In the genomic region with DNA sequence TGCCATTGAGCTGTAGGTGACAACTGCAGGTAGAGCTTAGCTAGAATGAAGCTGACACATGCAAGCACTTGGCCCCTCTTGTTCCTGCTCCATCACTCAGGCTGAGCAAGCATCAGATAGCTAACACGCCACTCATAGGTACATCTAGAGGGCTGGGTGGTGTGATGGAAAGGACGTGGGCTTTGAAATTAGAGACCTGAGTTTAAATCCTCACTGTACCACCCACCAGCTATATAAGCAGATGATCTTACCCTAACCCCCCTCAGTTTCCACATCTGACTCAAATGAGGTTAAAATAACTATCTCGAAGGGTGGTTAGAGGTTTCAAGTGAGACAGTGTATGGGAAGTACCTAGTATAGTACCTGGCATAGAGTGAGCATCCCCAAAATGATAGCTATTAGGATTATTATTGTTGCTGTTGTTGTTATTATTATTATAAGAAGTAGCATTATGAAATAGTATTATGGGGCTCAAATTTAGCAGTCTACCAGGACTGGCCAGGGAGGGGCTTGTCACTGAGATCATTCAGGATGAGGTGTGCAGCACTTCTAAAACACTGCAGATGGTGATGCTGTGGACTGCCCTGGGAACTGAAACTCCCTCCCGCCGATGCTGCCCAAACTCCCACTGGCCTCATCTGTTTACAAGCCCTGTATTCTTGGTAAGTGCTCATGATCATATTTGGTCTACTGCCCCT, we compare ENCODE assay signal across 12 cellular contexts. TPM values are rescaled to one million over a fixed set of nuclear protein-coding genes. Genes with fewer than 3 reads are reported as not detected.
DNase-seq lines count a peak whose midpoint lies in the region; ATAC-seq lines count a peak whose summit lies in the region.
"Had no signal": no experiment of that assay in that cellular context is flagged by ENCODE, and none has a peak within 500 bp of the region (broad histone marks: within the 10 kb centered on the region; RNA-seq: fewer than 3 reads in every experiment).

No MANE protein-coding gene starts in this region.

- no peak overlapping the region for H3K27ac Mint-ChIP-seq in activated naive CD4-positive, alpha-beta T cell treated with anti-CD3 and anti-CD28 coated beads, Interleukin-2, amount 50 U/mL, for 72 hours

- no peaks in the 10 kb centered on the region for H3K9me3 Mint-ChIP-seq in activated naive CD4-positive, alpha-beta T cell treated with anti-CD3 and anti-CD28 coated beads, Interleukin-2, amount 50 U/mL, for 72 hours

- no peak for DNase-seq in activated naive CD4-positive, alpha-beta T cell treated with anti-CD3 and anti-CD28 coated beads, Interleukin-2, amount 50 U/mL, for 72 hours (ENCODE audit: low spot score in 2 of 2)
- no peak for DNase-seq in activated naive CD4-positive, alpha-beta T cell (lab: John Stamatoyannopoulos, UW)
- peak; percentile 4 for DNase-seq in stimulated activated naive CD8-positive, alpha-beta T cell treated with anti-CD3 and anti-CD28 coated beads, Interleukin-15, Interleukin-2, amounts not matched to agents 100 U/mL and 50 U/mL, for 24 hours
- DNase-seq in NCI-H1105 treated with DMSO at 0.1 percent for 48 hours (lab: John Stamatoyannopoulos, UW): no peak
- DNase-seq in middle frontal gyrus (ENCODE audit: extremely low spot score, low spot score): no peak
- no peak for DNase-seq in DMS153 treated with DMSO at 0.1 percent for 48 hours (lab: John Stamatoyannopoulos, UW; ENCODE audit: unreplicated experiment)
- DNase-seq: effector CD8-positive, alpha-beta T cell; NCI-H146 had no signal

- peaks cover 0 to 4% of the 10 kb centered on the region in 2 donors for H3K36me3 Mint-ChIP-seq in activated naive CD4-positive, alpha-beta T cell treated with anti-CD3 and anti-CD28 coated beads, Interleukin-2, amount 50 U/mL, for 72 hours

- ATAC-seq in activated naive CD4-positive, alpha-beta T cell treated with anti-CD3 and anti-CD28 coated beads, Interleukin-2, amount 50 U/mL, for 72 hours: peak; percentile 48 to 56
- ATAC-seq in GM21529 (IDR thresholded peaks at IDR 0.05; ENCODE audit: unreplicated experiment): peak; percentile 70
- ATAC-seq in HG03108 (IDR thresholded peaks at IDR 0.05; ENCODE audit: unreplicated experiment): peak; percentile 50
- ATAC-seq in stimulated activated naive CD8-positive, alpha-beta T cell treated with anti-CD3 and anti-CD28 coated beads, Interleukin-15, Interleukin-2, amounts not matched to agents 100 U/mL and 50 U/mL, for 24 hours: peak; percentile 92

RNA-seq across cellular contexts. Expression of a gene that starts 59.0 kb away (rescaled TPM):
- total RNA-seq in activated naive CD4-positive, alpha-beta T cell treated with anti-CD3 and anti-CD28 coated beads, Interleukin-2, amount 50 U/mL, for 72 hours: under 1 TPM in 1 of 2 donors, not detected in 1; 0.16 TPM
- total RNA-seq: HT1080, RPMI7951 had no signal
